ENCODE assay signal across 10 cellular contexts in the genomic region with DNA sequence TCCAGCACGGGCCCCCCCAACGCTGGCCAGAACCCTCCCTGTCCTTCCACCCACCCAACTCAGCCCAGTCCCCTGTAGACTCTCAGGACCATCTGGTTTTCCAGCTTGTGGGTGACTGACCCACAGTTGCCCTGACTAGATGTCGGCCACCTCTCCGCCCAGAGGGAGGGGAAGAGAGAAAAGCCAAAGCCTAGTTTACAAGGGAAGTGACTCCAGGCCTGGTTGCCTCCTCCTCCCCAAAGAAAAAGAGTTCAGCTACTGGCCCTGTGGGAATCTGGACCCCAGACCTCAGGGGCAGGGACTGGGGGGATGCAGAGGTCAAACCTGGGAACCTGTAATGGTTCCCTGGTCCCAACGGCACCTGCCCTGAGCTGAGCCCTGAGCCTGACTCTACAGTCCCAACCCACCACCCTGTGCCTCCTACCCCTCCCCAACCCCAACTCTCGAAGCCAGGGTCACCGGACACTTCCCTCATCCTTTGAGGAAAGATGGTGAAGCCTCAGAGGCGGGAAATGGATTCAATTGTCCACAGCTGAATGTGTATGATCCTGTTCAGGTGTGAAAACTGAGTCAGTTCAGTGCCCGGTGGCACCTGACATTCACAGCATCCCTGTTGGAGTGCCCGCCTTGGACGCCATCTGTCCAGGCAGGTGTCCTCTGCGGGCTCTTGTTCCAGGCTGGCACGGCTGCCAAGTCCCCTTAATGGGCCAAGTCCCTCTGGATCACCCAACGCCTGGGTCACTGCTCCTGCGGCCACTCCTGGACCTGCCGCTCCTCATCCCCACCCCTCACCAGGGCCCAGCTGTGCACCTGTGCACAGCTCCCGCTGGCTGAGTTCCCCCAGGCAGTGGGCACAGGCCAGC. TPM values are rescaled to one million over a fixed set of nuclear protein-coding genes. Genes with fewer than 3 reads are reported as not detected.
A peak's percentile ranks its signal among the peaks of the same experiment; 100 is the strongest.
DNase-seq lines count a peak whose midpoint lies in the region; ATAC-seq and TF ChIP-seq lines count a peak whose summit lies in the region.
"Had no signal": no experiment of that assay in that cellular context is flagged by ENCODE, and none has a peak within 500 bp of the region (broad histone marks: within the 10 kb centered on the region; RNA-seq: fewer than 3 reads in every experiment).

No MANE protein-coding gene starts in this region.

- no peaks in the 10 kb centered on the region for H3K27me3 ChIP-seq in lung (ENCODE audit: control insufficient read depth, insufficient read depth)
- H3K27me3 ChIP-seq in transverse colon: no peaks in the 10 kb centered on the region

- no peak for TF ChIP-seq EP300 in transverse colon (IDR thresholded peaks at IDR 0.05; ENCODE audit: low read depth)

- H3K4me3 ChIP-seq in lung (no peak overlapping the region), transverse colon (no peak overlapping the region)

- TF ChIP-seq CTCF in lung (IDR thresholded peaks at IDR 0.05; ENCODE audit: control extremely low read depth, extremely low read depth) (no peak), transverse colon (IDR thresholded peaks at IDR 0.05) (no peak)

- no peak for TF ChIP-seq POLR2A in transverse colon (IDR thresholded peaks at IDR 0.05)

- no peaks in the 10 kb centered on the region for H3K36me3 ChIP-seq in lung (ENCODE audit: control insufficient read depth in 2 of 2, insufficient read depth in 2 of 2, low read length in 2 of 2)
- H3K36me3 ChIP-seq in transverse colon: no peaks in the 10 kb centered on the region

- in situ Hi-C loops in transverse colon (cut with MboI; ENCODE audit: low pct_ligation_motif_present in 1 of 4, low pct_unique_long_range_greater_than_20kb in 1 of 4, low sequenced_read_pairs in 3 of 4): no loop called here

- H3K27ac ChIP-seq in angular gyrus (ENCODE audit: low read depth, low read length) (peak overlapping the region; percentile 65), lung (ENCODE audit: low read depth in 1 of 2, low read length in 1 of 2) (peak overlapping the region; percentile 74 to 81), transverse colon (peak overlapping the region; percentile 84 to 86 (median 84))

- DNase-seq in NCI-H345 (lab: John Stamatoyannopoulos, UW): peak; percentile 30
- DNase-seq in NCI-H345 treated with DMSO at 0.1 percent for 48 hours (lab: John Stamatoyannopoulos, UW; ENCODE audit: unreplicated experiment): no peak
- DNase-seq in lung (ENCODE audit: low spot score): no peak
- DNase-seq in transverse colon: no peak
- DNase-seq in HK-2 (ENCODE audit: unreplicated experiment): no peak
- DNase-seq in T-helper 2 cell: no peak
- no peak for DNase-seq in NCI-H524 treated with DMSO at 0.1 percent for 48 hours (lab: John Stamatoyannopoulos, UW)
- DNase-seq: ACHN; activated naive CD4-positive, alpha-beta T cell had no signal

- H3K4me1 ChIP-seq in lung (ENCODE audit: control insufficient read depth in 2 of 2, insufficient read depth in 2 of 2, low read length in 2 of 2) (peaks cover 5 to 43% of the 10 kb centered on the region in 2 donors), transverse colon (peaks cover 16 to 57% (median 34%) of the 10 kb centered on the region in 4 donors)

- WGBS in lung, 2 donors: 56 to 57% methylated on average over 17 of the region's 17 CpGs
- WGBS in transverse colon (ENCODE audit: low coverage in 1 of 2), 2 donors: 64% methylated on average over 16 of the region's 17 CpGs; no CpG with 5 or more reads in 1 of the 2 donors

- ATAC-seq in lung (ENCODE audit: insufficient read depth, low FRiP score): peak; percentile 29

- intact Hi-C loops in transverse colon (cut with DNase I; ENCODE audit: low total_unique reads): loop anchor here (10.0 kb wide), 1 partner anchor 317 kb away; no protein-coding TSS in a partner anchor

- H3K9me3 ChIP-seq in lung (ENCODE audit: control insufficient read depth in 2 of 2, insufficient read depth in 1 of 2, low read length in 1 of 2): no peaks in the 10 kb centered on the region
- no peaks in the 10 kb centered on the region for H3K9me3 ChIP-seq in transverse colon

RNA-seq across cellular contexts. Expression of gene WNT7B, which starts 21.0 kb away (rescaled TPM):
- total RNA-seq in lung: 10 to 100 TPM in 1 of 2 donors, 1 to 10 TPM in 1; 4.4 to 12.5 TPM
- polyA plus RNA-seq in lung: 1 to 10 TPM; 3.5 to 8.6 TPM
- total RNA-seq in transverse colon: not detected

Comparison
In these comparisons a context has a peak if more than half of its experiments do, and no peak if none do; other contexts are left out.
1. RNA of gene WNT7B, which starts 21.0 kb away (total RNA-seq): 4.4 to 12.5 TPM in lung; not detected in transverse colon; every median in the first group is over 4 times any median in the second.
2. Peak in every context shown above with its lines, with median percentiles within 50 percentile points of each other: H3K27ac ChIP-seq.